In genomic region chr1:118440-118839, GRCh38 we compare ENCODE assay signal across 7 cellular contexts. TPM values are rescaled to one million over a fixed set of nuclear protein-coding genes. Genes with fewer than 3 reads are reported as not detected.
"Had no signal": no experiment of that assay in that cellular context is flagged by ENCODE, and none has a peak within 500 bp of the region (broad histone marks: within the 10 kb centered on the region; RNA-seq: fewer than 3 reads in every experiment).

No MANE protein-coding gene starts in this region.

RNA-seq across cellular contexts. Expression of gene OR4F5, which starts 53.2 kb away (rescaled TPM):
- total RNA-seq: GM23248, GM23338, H1, H4, H7, H9, HFFc6 had no signal
- polyA plus RNA-seq: GM23248, GM23338, H1 had no signal
